ENCODE assay signal across 8 cellular contexts in the genomic region with DNA sequence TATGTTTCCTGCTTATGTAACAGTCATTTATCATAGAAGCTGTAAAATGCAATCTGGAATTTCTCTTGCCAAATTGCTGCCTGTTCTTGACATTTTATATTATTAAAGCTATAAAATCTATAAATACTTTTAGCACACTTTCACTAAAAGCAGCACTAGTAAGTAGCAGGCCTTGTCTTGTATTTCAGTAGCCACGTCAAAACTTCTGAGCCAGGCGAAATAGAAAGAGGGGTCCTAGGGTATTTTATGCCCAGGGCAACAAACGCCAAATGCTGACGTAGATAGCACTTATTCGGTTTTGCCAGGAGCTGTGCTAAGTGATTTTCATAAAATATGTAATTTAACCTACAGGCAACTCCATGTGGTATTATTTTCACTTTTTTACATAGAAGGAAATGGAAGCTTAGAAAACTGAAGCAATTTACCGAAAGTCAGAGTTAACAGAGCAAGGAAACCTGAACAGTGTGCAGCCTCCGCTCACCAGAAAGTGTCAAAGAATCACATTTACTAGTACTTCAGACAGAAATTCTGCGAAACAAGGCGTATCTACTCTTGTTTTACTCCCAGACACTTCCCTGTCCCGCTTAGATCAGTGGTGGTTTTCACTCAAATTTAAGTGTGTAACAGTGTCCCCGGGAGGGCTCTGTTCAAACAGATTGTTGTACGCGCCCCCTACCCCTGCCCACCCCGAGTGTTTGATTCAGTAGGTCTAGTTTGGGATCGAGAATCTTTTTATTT. TPM values are rescaled to one million over a fixed set of nuclear protein-coding genes. Genes with fewer than 3 reads are reported as not detected.
A peak's percentile ranks its signal among the peaks of the same experiment; 100 is the strongest.
DNase-seq lines count a peak whose midpoint lies in the region; ATAC-seq and TF ChIP-seq lines count a peak whose summit lies in the region.

No MANE protein-coding gene starts in this region.

- CTCF ChIA-PET in activated CD8-positive, alpha-beta T cell treated with anti-CD3 and anti-CD28 coated beads, Interleukin-2, amount 10 ng/mL, durations not matched to agents 7 days and 5 days (lab: Charles Lee), result interaction anchor here (1.0 to 4.6 kb wide), 3 partner anchors 12 to 672 kb away, joined by 3 to 26 read pairs (median 6); no protein-coding TSS in a partner anchor

- intact Hi-C loops in heart left ventricle (cut with DNase I), result loop anchor here in 5 of 10 donors (2.0 to 10.0 kb wide), 6 partner anchors 91 to 667 kb away; partner anchors contain the start of genes ABI2 (in 2 of the 5), CARF (in 1 of the 5) and WDR12 (in 1 of the 5)
- intact Hi-C loops in left cardiac atrium (cut with DNase I), result no loop called here

- peak overlapping the region; percentile 97 for H3K4me3 Mint-ChIP-seq in activated CD8-positive, alpha-beta T cell treated with anti-CD3 and anti-CD28 coated beads, Interleukin-2, amount 10 ng/mL, durations not matched to agents 7 days and 5 days
- peak overlapping the region; percentile 97 for H3K4me3 Mint-ChIP-seq in memory B cell

- H3K4me1 ChIP-seq in heart left ventricle, result peaks cover 0 to 26% (median 15%) of the 10 kb centered on the region in 12 donors
- no peaks in the 10 kb centered on the region for H3K4me1 ChIP-seq in urinary bladder (ENCODE audit: insufficient read depth)

- no peaks in the 10 kb centered on the region for H3K9me3 ChIP-seq in heart left ventricle

- no peaks in the 10 kb centered on the region for H3K9me3 Mint-ChIP-seq in activated CD8-positive, alpha-beta T cell treated with anti-CD3 and anti-CD28 coated beads, Interleukin-2, amount 10 ng/mL, durations not matched to agents 7 days and 5 days (ENCODE audit: insufficient read depth)
- H3K9me3 Mint-ChIP-seq in memory B cell, result no peaks in the 10 kb centered on the region

- no peak for TF ChIP-seq POLR2A in heart left ventricle (IDR thresholded peaks at IDR 0.05)

- H3K27ac ChIP-seq in heart left ventricle, result peak overlapping the region in 4 of 12 donors; percentile 84 to 99 (median 95)
- H3K27ac ChIP-seq in urinary bladder (ENCODE audit: low read depth), result no peak overlapping the region

- H3K27ac Mint-ChIP-seq in activated CD8-positive, alpha-beta T cell treated with anti-CD3 and anti-CD28 coated beads, Interleukin-2, amount 10 ng/mL, durations not matched to agents 7 days and 5 days, result peak overlapping the region; percentile 98
- H3K27ac Mint-ChIP-seq in memory B cell, result peak overlapping the region; percentile 97

- no peak for ATAC-seq in heart left ventricle
- ATAC-seq in left cardiac atrium, result no peak
- no peak for ATAC-seq in activated CD8-positive, alpha-beta T cell treated with anti-CD3 and anti-CD28 coated beads, Interleukin-2, amount 10 ng/mL, durations not matched to agents 7 days and 5 days
- no peak for ATAC-seq in memory B cell (ENCODE audit: low read depth)

- no peak for TF ChIP-seq CTCF in heart left ventricle (IDR thresholded peaks at IDR 0.05)
- no peak for TF ChIP-seq CTCF in GM13977 (IDR thresholded peaks at IDR 0.05; ENCODE audit: extremely low read depth, insufficient read depth, missing control alignments)

- 93 to 95% (median 93%) methylated on average over 15 of the region's 15 CpGs for WGBS in heart left ventricle, 4 donors
- WGBS in urinary bladder, result 89% methylated on average over 15 of the region's 15 CpGs

- DNase-seq in heart left ventricle, result no peak
- DNase-seq in left cardiac atrium, result no peak
- DNase-seq in activated CD8-positive, alpha-beta T cell treated with anti-CD3 and anti-CD28 coated beads, Interleukin-2, amount 10 ng/mL, durations not matched to agents 7 days and 5 days, result no peak
- DNase-seq in memory B cell (ENCODE audit: low spot score in 2 of 2), result no peak
- no peak for DNase-seq in amygdala (lab: John Stamatoyannopoulos, UW)
- DNase-seq in stimulated activated CD4-positive, alpha-beta T cell treated with anti-CD3 and anti-CD28 coated beads, Interleukin-1b, Interleukin-23, amount 100 ng/mL, for 48 hours, result no peak
- DNase-seq in GM13977 (ENCODE audit: low spot score), result no peak

- H3K27me3 Mint-ChIP-seq in activated CD8-positive, alpha-beta T cell treated with anti-CD3 and anti-CD28 coated beads, Interleukin-2, amount 10 ng/mL, durations not matched to agents 7 days and 5 days (ENCODE audit: low read depth), result no peaks in the 10 kb centered on the region
- no peaks in the 10 kb centered on the region for H3K27me3 Mint-ChIP-seq in memory B cell

- no peaks in the 10 kb centered on the region for H3K27me3 ChIP-seq in heart left ventricle

- peaks cover 20% of the 10 kb centered on the region for H3K36me3 Mint-ChIP-seq in activated CD8-positive, alpha-beta T cell treated with anti-CD3 and anti-CD28 coated beads, Interleukin-2, amount 10 ng/mL, durations not matched to agents 7 days and 5 days (ENCODE audit: low read depth)
- H3K36me3 Mint-ChIP-seq in memory B cell, result peaks cover 9% of the 10 kb centered on the region

- in situ Hi-C loops in GM13977 (cut with MboI; ENCODE audit: low pct_unique_long_range_greater_than_20kb, low sequenced_read_pairs, unreplicated experiment), result no loop called here

- POLR2A ChIA-PET in activated CD8-positive, alpha-beta T cell treated with anti-CD3 and anti-CD28 coated beads, Interleukin-2, amount 10 ng/mL, durations not matched to agents 7 days and 5 days (lab: Charles Lee), result interaction anchor here (0.7 to 2.4 kb wide), 7 partner anchors 8 to 631 kb away, joined by 4 to 9 read pairs (median 5); partner anchors contain the start of genes CARF, CTLA4 and WDR12

- H3K4me1 Mint-ChIP-seq in activated CD8-positive, alpha-beta T cell treated with anti-CD3 and anti-CD28 coated beads, Interleukin-2, amount 10 ng/mL, durations not matched to agents 7 days and 5 days (ENCODE audit: low read depth), result peaks cover 27% of the 10 kb centered on the region
- H3K4me1 Mint-ChIP-seq in memory B cell, result peaks cover 16% of the 10 kb centered on the region

- H3K4me3 ChIP-seq in heart left ventricle (peak overlapping the region in 9 of 12 donors; percentile 63 to 96 (median 78)), urinary bladder (ENCODE audit: low read depth, low read length) (peak overlapping the region; percentile 61)

- H3K36me3 ChIP-seq in heart left ventricle (peaks cover 0 to 13% (median 5%) of the 10 kb centered on the region in 9 donors), urinary bladder (ENCODE audit: insufficient read depth) (no peaks in the 10 kb centered on the region)

RNA-seq across cellular contexts. Expression of gene CYP20A1, which starts 1.1 kb away (rescaled TPM):
- 10 to 100 TPM in 7 of 9 donors, 1 to 10 TPM in 2; 7.9 to 18.8 (median 14.8) TPM for total RNA-seq in heart left ventricle
- 1 to 10 TPM; 5.9 to 7.3 TPM for polyA plus RNA-seq in heart left ventricle
- total RNA-seq in left cardiac atrium, result 10 to 100 TPM; 12.7 to 16.2 TPM
- 10 to 100 TPM; 18.4 to 21.1 TPM for total RNA-seq in activated CD8-positive, alpha-beta T cell treated with anti-CD3 and anti-CD28 coated beads, Interleukin-2, amount 10 ng/mL, durations not matched to agents 7 days and 5 days
- total RNA-seq in urinary bladder, result 57.6 TPM
- 8.9 TPM for polyA plus RNA-seq in urinary bladder
